In the genomic region with DNA sequence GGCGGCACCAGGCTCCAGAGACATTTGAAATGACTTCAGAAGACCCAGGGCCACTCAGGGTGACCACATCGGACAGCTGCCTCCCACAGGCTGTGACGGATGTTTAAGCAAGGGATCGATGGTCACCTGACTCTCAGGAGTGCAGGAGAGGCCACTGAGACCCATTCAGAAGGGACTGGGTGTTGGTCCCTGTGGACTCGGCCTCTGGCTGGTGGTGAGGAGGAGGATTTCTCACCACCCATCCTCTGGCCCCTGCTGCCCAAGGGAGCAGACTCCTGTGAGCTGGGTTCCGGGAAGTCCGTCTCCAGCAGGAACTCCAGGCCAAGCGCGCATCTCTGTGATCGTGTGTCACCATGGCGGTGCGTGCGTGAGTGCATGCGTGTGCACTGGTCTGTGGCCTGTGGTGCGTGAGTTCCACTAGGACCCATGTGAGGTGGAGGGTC, we compare ENCODE assay signal across 19 cellular contexts. TPM values are rescaled to one million over a fixed set of nuclear protein-coding genes. Genes with fewer than 3 reads are reported as not detected.
DNase-seq lines count a peak whose midpoint lies in the region; ATAC-seq and TF ChIP-seq lines count a peak whose summit lies in the region.
"Had no signal": no experiment of that assay in that cellular context is flagged by ENCODE, and none has a peak within 500 bp of the region (broad histone marks: within the 10 kb centered on the region; RNA-seq: fewer than 3 reads in every experiment).

No MANE protein-coding gene starts in this region.

- H3K9me3 ChIP-seq in CD8-positive, alpha-beta memory T cell (ENCODE audit: low read length): no peaks in the 10 kb centered on the region
- H3K9me3 ChIP-seq: gastrocnemius medialis, neutrophil had no signal

- intact Hi-C loops in activated CD4-positive, alpha-beta memory T cell treated with anti-CD3 and anti-CD28 coated beads for 36 hours (cut with micrococcal nuclease): no loop called here

- no peak overlapping the region for H3K27ac Mint-ChIP-seq in activated CD4-positive, alpha-beta memory T cell treated with anti-CD3 and anti-CD28 coated beads, Interleukin-2, amount 10 ng/mL, durations not matched to agents 7 days and 5 days
- no peak overlapping the region for H3K27ac Mint-ChIP-seq in activated CD4-positive, alpha-beta memory T cell treated with anti-CD3 and anti-CD28 coated beads for 36 hours
- no peak overlapping the region for H3K27ac Mint-ChIP-seq in mesothelial cell of epicardium
- no peak overlapping the region for H3K27ac Mint-ChIP-seq in CD8-positive, alpha-beta memory T cell
- H3K27ac Mint-ChIP-seq: activated naive CD4-positive, alpha-beta T cell treated with anti-CD3 and anti-CD28 coated beads for 36 hours; CD4-positive, alpha-beta T cell had no signal

- H3K27ac ChIP-seq in CD8-positive, alpha-beta memory T cell (ENCODE audit: low read depth, low read length): no peak overlapping the region
- H3K27ac ChIP-seq: epithelial cell of prostate, gastrocnemius medialis, neutrophil had no signal

- ATAC-seq in HG03135 (IDR thresholded peaks at IDR 0.05; ENCODE audit: unreplicated experiment) (no peak), HG03196 (IDR thresholded peaks at IDR 0.05; ENCODE audit: unreplicated experiment) (no peak)
- ATAC-seq: gastrocnemius medialis, HCT116 had no signal

- DNase-seq in activated CD4-positive, alpha-beta memory T cell treated with anti-CD3 and anti-CD28 coated beads, Interleukin-2, amount 10 ng/mL, durations not matched to agents 7 days and 5 days: peak; percentile 14
- no peak for DNase-seq in activated CD4-positive, alpha-beta memory T cell treated with anti-CD3 and anti-CD28 coated beads for 36 hours
- peak; percentile 9 for DNase-seq in GM10248 (ENCODE audit: extremely low spot score)
- DNase-seq in ecto neural progenitor cell (ENCODE audit: low spot score): peak; percentile 37
- peak; percentile 17 to 24 for DNase-seq in mesothelial cell of epicardium (ENCODE audit: low spot score in 2 of 2, unreplicated experiment in 2 of 2)
- DNase-seq in CD8-positive, alpha-beta memory T cell: no peak
- DNase-seq: ACHN; activated naive CD4-positive, alpha-beta T cell treated with anti-CD3 and anti-CD28 coated beads for 36 hours; DMS79 treated with DMSO at 0.1 percent for 48 hours; KG1; NCI-H1105; substantia nigra had no signal

- H3K27me3 Mint-ChIP-seq in activated CD4-positive, alpha-beta memory T cell treated with anti-CD3 and anti-CD28 coated beads, Interleukin-2, amount 10 ng/mL, durations not matched to agents 7 days and 5 days: peaks cover 18% of the 10 kb centered on the region
- H3K27me3 Mint-ChIP-seq in activated CD4-positive, alpha-beta memory T cell treated with anti-CD3 and anti-CD28 coated beads for 36 hours: peaks cover 22% of the 10 kb centered on the region
- peaks cover 19% of the 10 kb centered on the region for H3K27me3 Mint-ChIP-seq in mesothelial cell of epicardium (ENCODE audit: low read depth)
- H3K27me3 Mint-ChIP-seq in CD8-positive, alpha-beta memory T cell: peaks cover 24 to 26% of the 10 kb centered on the region in 2 donors

- no peaks in the 10 kb centered on the region for H3K4me1 Mint-ChIP-seq in activated CD4-positive, alpha-beta memory T cell treated with anti-CD3 and anti-CD28 coated beads, Interleukin-2, amount 10 ng/mL, durations not matched to agents 7 days and 5 days
- no peaks in the 10 kb centered on the region for H3K4me1 Mint-ChIP-seq in activated CD4-positive, alpha-beta memory T cell treated with anti-CD3 and anti-CD28 coated beads for 36 hours (ENCODE audit: low read depth)
- no peaks in the 10 kb centered on the region for H3K4me1 Mint-ChIP-seq in mesothelial cell of epicardium
- no peaks in the 10 kb centered on the region for H3K4me1 Mint-ChIP-seq in CD8-positive, alpha-beta memory T cell

- CTCF ChIA-PET in activated CD4-positive, alpha-beta memory T cell treated with anti-CD3 and anti-CD28 coated beads, Interleukin-2, amount 10 ng/mL, durations not matched to agents 7 days and 5 days (lab: Charles Lee): no interaction called here
- CTCF ChIA-PET in activated CD4-positive, alpha-beta memory T cell treated with anti-CD3 and anti-CD28 coated beads for 36 hours (lab: Charles Lee): no interaction called here
- CTCF ChIA-PET in GM10248 (lab: Yijun Ruan, JAX): no interaction called here
- CTCF ChIA-PET in CD8-positive, alpha-beta memory T cell (lab: Charles Lee): no interaction called here

- H3K36me3 Mint-ChIP-seq in activated CD4-positive, alpha-beta memory T cell treated with anti-CD3 and anti-CD28 coated beads, Interleukin-2, amount 10 ng/mL, durations not matched to agents 7 days and 5 days (ENCODE audit: low read depth): no peaks in the 10 kb centered on the region
- no peaks in the 10 kb centered on the region for H3K36me3 Mint-ChIP-seq in activated CD4-positive, alpha-beta memory T cell treated with anti-CD3 and anti-CD28 coated beads for 36 hours
- peaks cover 3% of the 10 kb centered on the region for H3K36me3 Mint-ChIP-seq in mesothelial cell of epicardium
- peaks cover 2 to 4% (median 2%) of the 10 kb centered on the region in 3 donors for H3K36me3 Mint-ChIP-seq in CD8-positive, alpha-beta memory T cell

- H3K4me3 ChIP-seq in CD8-positive, alpha-beta memory T cell (ENCODE audit: low read length): no peak overlapping the region
- H3K4me3 ChIP-seq: gastrocnemius medialis had no signal

- H3K4me1 ChIP-seq in CD8-positive, alpha-beta memory T cell (ENCODE audit: insufficient read depth, low read length): no peaks in the 10 kb centered on the region
- H3K4me1 ChIP-seq: gastrocnemius medialis had no signal

- POLR2A ChIA-PET in activated CD4-positive, alpha-beta memory T cell treated with anti-CD3 and anti-CD28 coated beads, Interleukin-2, amount 10 ng/mL, durations not matched to agents 7 days and 5 days (lab: Charles Lee): no interaction called here
- POLR2A ChIA-PET in activated CD4-positive, alpha-beta memory T cell treated with anti-CD3 and anti-CD28 coated beads for 36 hours (lab: Charles Lee): no interaction called here
- POLR2A ChIA-PET in GM10248 (lab: Yijun Ruan, JAX): no interaction called here
- POLR2A ChIA-PET in CD8-positive, alpha-beta memory T cell (lab: Charles Lee): no interaction called here

- no peak overlapping the region for H3K4me3 Mint-ChIP-seq in activated CD4-positive, alpha-beta memory T cell treated with anti-CD3 and anti-CD28 coated beads, Interleukin-2, amount 10 ng/mL, durations not matched to agents 7 days and 5 days
- H3K4me3 Mint-ChIP-seq in activated CD4-positive, alpha-beta memory T cell treated with anti-CD3 and anti-CD28 coated beads for 36 hours: no peak overlapping the region
- no peak overlapping the region for H3K4me3 Mint-ChIP-seq in mesothelial cell of epicardium
- H3K4me3 Mint-ChIP-seq in CD8-positive, alpha-beta memory T cell: no peak overlapping the region
- H3K4me3 Mint-ChIP-seq: activated naive CD4-positive, alpha-beta T cell treated with anti-CD3 and anti-CD28 coated beads for 36 hours; CD4-positive, alpha-beta T cell had no signal

- H3K27me3 ChIP-seq in CD8-positive, alpha-beta memory T cell (ENCODE audit: insufficient read depth, low read length, poor library complexity, severe bottlenecking): no peaks in the 10 kb centered on the region

- H3K9me3 Mint-ChIP-seq in activated CD4-positive, alpha-beta memory T cell treated with anti-CD3 and anti-CD28 coated beads, Interleukin-2, amount 10 ng/mL, durations not matched to agents 7 days and 5 days: no peaks in the 10 kb centered on the region
- no peaks in the 10 kb centered on the region for H3K9me3 Mint-ChIP-seq in activated CD4-positive, alpha-beta memory T cell treated with anti-CD3 and anti-CD28 coated beads for 36 hours
- no peaks in the 10 kb centered on the region for H3K9me3 Mint-ChIP-seq in mesothelial cell of epicardium
- no peaks in the 10 kb centered on the region for H3K9me3 Mint-ChIP-seq in CD8-positive, alpha-beta memory T cell
- H3K9me3 Mint-ChIP-seq: activated naive CD4-positive, alpha-beta T cell treated with anti-CD3 and anti-CD28 coated beads for 36 hours; CD4-positive, alpha-beta T cell had no signal

- no peak for TF ChIP-seq CTCF in GM10248 (IDR thresholded peaks at IDR 0.05; ENCODE audit: control extremely low read depth, extremely low read depth, low read depth, missing control alignments)
- no peak for TF ChIP-seq CTCF in mesothelial cell of epicardium (IDR thresholded peaks at IDR 0.05; ENCODE audit: unreplicated experiment)

- H3K36me3 ChIP-seq in CD8-positive, alpha-beta memory T cell (ENCODE audit: insufficient read depth, low read length): no peaks in the 10 kb centered on the region

RNA-seq across cellular contexts. Expression of a gene that starts 25.5 kb away (rescaled TPM):
- total RNA-seq in activated CD4-positive, alpha-beta memory T cell treated with anti-CD3 and anti-CD28 coated beads, Interleukin-2, amount 10 ng/mL, durations not matched to agents 7 days and 5 days: 10 to 100 TPM; 29.1 to 30.7 TPM
- total RNA-seq in activated CD4-positive, alpha-beta memory T cell treated with anti-CD3 and anti-CD28 coated beads for 36 hours: 10 to 100 TPM; 17.8 to 18.8 TPM
- total RNA-seq in mesothelial cell of epicardium: 65.8 to 71.5 TPM (median 69.6 TPM) in 3 replicates
- total RNA-seq in CD8-positive, alpha-beta memory T cell: 10 to 100 TPM; 15.3 to 18.6 TPM
- polyA plus RNA-seq in CD8-positive, alpha-beta memory T cell: 6.8 TPM

Comparison
In these comparisons a context has a peak if more than half of its experiments do, and no peak if none do; other contexts are left out.
1. DNase-seq: peak in activated CD4-positive, alpha-beta memory T cell treated with anti-CD3 and anti-CD28 coated beads, Interleukin-2, amount 10 ng/mL, durations not matched to agents 7 days and 5 days (single experiment), GM10248 (single experiment), ecto neural progenitor cell (single experiment) and mesothelial cell of epicardium (2 of 2); none in activated CD4-positive, alpha-beta memory T cell treated with anti-CD3 and anti-CD28 coated beads for 36 hours (single experiment) and CD8-positive, alpha-beta memory T cell (0 of 5).